22 cellular contexts compared by ENCODE assay signal in genomic region chr19:35943542-35944301, GRCh38. TPM values are rescaled to one million over a fixed set of nuclear protein-coding genes. Genes with fewer than 3 reads are reported as not detected.
A peak's percentile ranks its signal among the peaks of the same experiment; 100 is the strongest.
DNase-seq lines count a peak whose midpoint lies in the region; ATAC-seq, FAIRE-seq and TF ChIP-seq lines count a peak whose summit lies in the region.
"Had no signal": no experiment of that assay in that cellular context is flagged by ENCODE, and none has a peak within 500 bp of the region (broad histone marks: within the 10 kb centered on the region; RNA-seq: fewer than 3 reads in every experiment).

No MANE protein-coding gene starts in this region.

- DNase-seq in stimulated activated naive CD8-positive, alpha-beta T cell treated with anti-CD3 and anti-CD28 coated beads, Interleukin-15, amount 100 ng/mL, for 72 hours, result no peak
- DNase-seq in WTC11 (ENCODE audit: low spot score) (no peak), kidney (peak; percentile 24), lower leg skin (ENCODE audit: low spot score in 2 of 2) (no peak), NCI-H82 (lab: John Stamatoyannopoulos, UW) (no peak), cerebellar nuclear complex (lab: John Stamatoyannopoulos, UW) (no peak)
- DNase-seq: DMS79, IMR-90, Karpas-422, NCI-H1417 treated with DMSO at 0.1 percent for 48 hours, NCI-H1930, NCI-H345, NCI-H524 treated with DMSO at 0.1 percent for 48 hours, PC-3 had no signal

- H3K4me1 ChIP-seq in kidney (ENCODE audit: control insufficient read depth in 1 of 2, insufficient read depth in 1 of 2, low read depth in 1 of 2, low read length in 2 of 2), result no peaks in the 10 kb centered on the region
- H3K4me1 ChIP-seq: BLaER1 had no signal

- H3K9me3 ChIP-seq in kidney (ENCODE audit: control insufficient read depth in 1 of 2, low read length in 2 of 2), result no peaks in the 10 kb centered on the region
- H3K9me3 ChIP-seq: BLaER1 had no signal

- 82 to 83% methylated on average over 6 of the region's 6 CpGs for WGBS in lower leg skin, 2 donors

- POLR2A ChIA-PET in WTC11 (lab: Charles Lee), result no interaction called here

- no peaks in the 10 kb centered on the region for H3K27me3 Mint-ChIP-seq in stimulated activated naive CD8-positive, alpha-beta T cell treated with anti-CD3 and anti-CD28 coated beads, Interleukin-15, Interleukin-2, amounts not matched to agents 100 ng/mL and 50 ng/mL, for 24 hours
- H3K27me3 Mint-ChIP-seq in stimulated activated naive CD8-positive, alpha-beta T cell treated with anti-CD3 and anti-CD28 coated beads, Interleukin-15, amount 100 ng/mL, for 72 hours, result no peaks in the 10 kb centered on the region
- no peaks in the 10 kb centered on the region for H3K27me3 Mint-ChIP-seq in WTC11 (ENCODE audit: low read depth)

- peak overlapping the region; percentile 22 for H3K27ac Mint-ChIP-seq in stimulated activated naive CD8-positive, alpha-beta T cell treated with anti-CD3 and anti-CD28 coated beads, Interleukin-15, Interleukin-2, amounts not matched to agents 100 ng/mL and 50 ng/mL, for 24 hours
- H3K27ac Mint-ChIP-seq in stimulated activated naive CD8-positive, alpha-beta T cell treated with anti-CD3 and anti-CD28 coated beads, Interleukin-15, amount 100 ng/mL, for 72 hours, result no peak overlapping the region
- peak overlapping the region; percentile 71; the same call in 1 of the 2 replicates for H3K27ac Mint-ChIP-seq in WTC11

- H3K4me3 ChIP-seq in kidney (ENCODE audit: low read length in 2 of 2) (no peak overlapping the region), lower leg skin (ENCODE audit: low read depth, poor library complexity, severe bottlenecking) (no peak overlapping the region)
- H3K4me3 ChIP-seq: BLaER1 had no signal

- intact Hi-C loops in kidney (cut with DNase I) (no loop called here), lower leg skin (cut with DNase I; ENCODE audit: low total_unique reads) (no loop called here)

- no peak for FAIRE-seq in kidney (lab: Jason Lieb, UNC)
- FAIRE-seq: HTR-8/SVneo had no signal

- H3K4me1 Mint-ChIP-seq in stimulated activated naive CD8-positive, alpha-beta T cell treated with anti-CD3 and anti-CD28 coated beads, Interleukin-15, Interleukin-2, amounts not matched to agents 100 ng/mL and 50 ng/mL, for 24 hours (ENCODE audit: low read depth), result peaks cover 2% of the 10 kb centered on the region
- peaks cover 21% of the 10 kb centered on the region for H3K4me1 Mint-ChIP-seq in stimulated activated naive CD8-positive, alpha-beta T cell treated with anti-CD3 and anti-CD28 coated beads, Interleukin-15, amount 100 ng/mL, for 72 hours
- peaks cover 4% of the 10 kb centered on the region for H3K4me1 Mint-ChIP-seq in WTC11

- CTCF ChIA-PET in WTC11 (lab: Charles Lee), result interaction anchor here (0.6 to 0.9 kb wide), 3 partner anchors 74 to 269 kb away, joined by 3 to 5 read pairs (median 4); no protein-coding TSS in a partner anchor

- no peak for ATAC-seq in stimulated activated naive CD8-positive, alpha-beta T cell treated with anti-CD3 and anti-CD28 coated beads, Interleukin-15, amount 100 ng/mL, for 72 hours
- ATAC-seq in WTC11 (no peak), GM21360 (IDR thresholded peaks at IDR 0.05; ENCODE audit: unreplicated experiment) (no peak)
- ATAC-seq: PC-3 had no signal

- no peaks in the 10 kb centered on the region for H3K36me3 ChIP-seq in kidney (ENCODE audit: control insufficient read depth in 1 of 2, insufficient read depth in 2 of 2, low read length in 2 of 2)

- H3K36me3 Mint-ChIP-seq in stimulated activated naive CD8-positive, alpha-beta T cell treated with anti-CD3 and anti-CD28 coated beads, Interleukin-15, Interleukin-2, amounts not matched to agents 100 ng/mL and 50 ng/mL, for 24 hours (ENCODE audit: low read depth), result peaks cover 4% of the 10 kb centered on the region
- peaks cover 14% of the 10 kb centered on the region for H3K36me3 Mint-ChIP-seq in WTC11

- H3K9ac ChIP-seq in kidney (ENCODE audit: low read length in 2 of 2), result no peak overlapping the region
- H3K9ac ChIP-seq: BLaER1 had no signal

- no peaks in the 10 kb centered on the region for H3K9me3 Mint-ChIP-seq in stimulated activated naive CD8-positive, alpha-beta T cell treated with anti-CD3 and anti-CD28 coated beads, Interleukin-15, Interleukin-2, amounts not matched to agents 100 ng/mL and 50 ng/mL, for 24 hours
- H3K9me3 Mint-ChIP-seq in stimulated activated naive CD8-positive, alpha-beta T cell treated with anti-CD3 and anti-CD28 coated beads, Interleukin-15, amount 100 ng/mL, for 72 hours, result no peaks in the 10 kb centered on the region
- no peaks in the 10 kb centered on the region for H3K9me3 Mint-ChIP-seq in WTC11

- no peak for TF ChIP-seq CTCF in WTC11 (IDR thresholded peaks at IDR 0.05)
- no peak for TF ChIP-seq CTCF in kidney (IDR thresholded peaks at IDR 0.05; ENCODE audit: borderline replicate concordance, extremely low read depth, insufficient read depth)
- no peak for TF ChIP-seq CTCF in lower leg skin (IDR thresholded peaks at IDR 0.05)

- H3K27ac ChIP-seq in kidney (ENCODE audit: low read depth in 2 of 2, low read length in 2 of 2), result no peak overlapping the region
- H3K27ac ChIP-seq: BLaER1, HL-60 had no signal

- TF ChIP-seq POLR2A in lower leg skin (IDR thresholded peaks at IDR 0.05), result no peak

- no peak overlapping the region for H3K4me3 Mint-ChIP-seq in stimulated activated naive CD8-positive, alpha-beta T cell treated with anti-CD3 and anti-CD28 coated beads, Interleukin-15, Interleukin-2, amounts not matched to agents 100 ng/mL and 50 ng/mL, for 24 hours
- H3K4me3 Mint-ChIP-seq in stimulated activated naive CD8-positive, alpha-beta T cell treated with anti-CD3 and anti-CD28 coated beads, Interleukin-15, amount 100 ng/mL, for 72 hours, result no peak overlapping the region
- H3K4me3 Mint-ChIP-seq in WTC11, result no peak overlapping the region

TF ChIP-seq in WTC11, 78 proteins besides CTCF, POLR2A, EP300 and RAD21:
- TF ChIP-seq ZBTB43 (CRISPR knock-in tag; IDR thresholded peaks at IDR 0.05), result no peak
- peak; percentile 50; the same call in 1 of the 2 replicates for TF ChIP-seq ZNF121 (CRISPR knock-in tag; IDR thresholded peaks at IDR 0.05)

RNA-seq across cellular contexts. Expression of gene LRFN3, which starts 7.5 kb away (rescaled TPM):
- total RNA-seq in WTC11 (2021) (20.6 to 26.4 TPM (median 24.8 TPM) in 3 replicates), kidney (9.4 TPM), lower leg skin (10 to 100 TPM in 3 of 4 donors, 1 to 10 TPM in 1; 6.8 to 17.9 (median 11.4) TPM)
- polyA plus RNA-seq in kidney (ENCODE audit: insufficient read depth, low read depth, low replicate concordance), result 8.2 TPM

RNA-seq across cellular contexts. Expression of gene TYROBP, which starts 35.6 kb away (rescaled TPM):
- total RNA-seq in WTC11 (2021), result 0.34 to 0.55 TPM (median 0.46 TPM) in 3 replicates
- total RNA-seq in kidney, result 77.6 TPM
- 64.2 TPM for polyA plus RNA-seq in kidney (ENCODE audit: insufficient read depth, low read depth, low replicate concordance)
- 10 to 100 TPM; 25.7 to 29.9 (median 28.4) TPM for total RNA-seq in lower leg skin
- total RNA-seq: A673, H7, IMR-90, MCF 10A, PC-3 had no signal
- polyA plus RNA-seq: IMR-90 had no signal

RNA-seq across cellular contexts. Expression of gene HCST, which starts 41.4 kb away (rescaled TPM):
- total RNA-seq in WTC11 (2021), result 1.8 to 1.9 TPM (median 1.8 TPM) in 3 replicates
- 16.7 TPM for total RNA-seq in kidney
- polyA plus RNA-seq in kidney (ENCODE audit: insufficient read depth, low read depth, low replicate concordance), result 10.6 TPM
- total RNA-seq in lower leg skin, result 1 to 10 TPM in 2 of 4 donors, under 1 TPM in 1, not detected in 1; 0.79 to 8.4 (median 4.4) TPM
- total RNA-seq: IMR-90, MCF 10A, PC-3 had no signal

RNA-seq across cellular contexts. Expression of gene NFKBID, which starts 43.4 kb away (rescaled TPM):
- total RNA-seq in WTC11 (2021) (10.6 to 13.9 TPM (median 12.8 TPM) in 3 replicates), kidney (23.9 TPM), lower leg skin (100 to 1,000 TPM in 1 of 4 donors, 10 to 100 TPM in 1, 1 to 10 TPM in 2; 5.9 to 476 (median 25.8) TPM)
- polyA plus RNA-seq in kidney (ENCODE audit: insufficient read depth, low read depth, low replicate concordance), result 1.9 TPM

RNA-seq across cellular contexts. Expression of gene SDHAF1, which starts 51.3 kb away (rescaled TPM):
- total RNA-seq in WTC11 (2021), result 19.5 to 20.8 TPM (median 20.4 TPM) in 3 replicates
- 15.0 TPM for total RNA-seq in kidney
- polyA plus RNA-seq in kidney (ENCODE audit: insufficient read depth, low read depth, low replicate concordance), result 34.3 TPM
- total RNA-seq in lower leg skin, result 10 to 100 TPM; 51.6 to 83.8 (median 64.4) TPM

Comparison
In these comparisons a context has a peak if more than half of its experiments do, and no peak if none do; other contexts are left out.
1. H3K27ac Mint-ChIP-seq: peak in stimulated activated naive CD8-positive, alpha-beta T cell treated with anti-CD3 and anti-CD28 coated beads, Interleukin-15, Interleukin-2, amounts not matched to agents 100 ng/mL and 50 ng/mL, for 24 hours (single experiment) and WTC11 (single experiment); none in stimulated activated naive CD8-positive, alpha-beta T cell treated with anti-CD3 and anti-CD28 coated beads, Interleukin-15, amount 100 ng/mL, for 72 hours (0 of 2).
2. RNA of gene TYROBP, which starts 35.6 kb away (total RNA-seq): 77.6 TPM in kidney (single experiment) and 25.7 to 29.9 TPM in lower leg skin; 0.34 to 0.55 TPM in WTC11; every median in the first group is over 10 times any median in the second.